In the genomic region with DNA sequence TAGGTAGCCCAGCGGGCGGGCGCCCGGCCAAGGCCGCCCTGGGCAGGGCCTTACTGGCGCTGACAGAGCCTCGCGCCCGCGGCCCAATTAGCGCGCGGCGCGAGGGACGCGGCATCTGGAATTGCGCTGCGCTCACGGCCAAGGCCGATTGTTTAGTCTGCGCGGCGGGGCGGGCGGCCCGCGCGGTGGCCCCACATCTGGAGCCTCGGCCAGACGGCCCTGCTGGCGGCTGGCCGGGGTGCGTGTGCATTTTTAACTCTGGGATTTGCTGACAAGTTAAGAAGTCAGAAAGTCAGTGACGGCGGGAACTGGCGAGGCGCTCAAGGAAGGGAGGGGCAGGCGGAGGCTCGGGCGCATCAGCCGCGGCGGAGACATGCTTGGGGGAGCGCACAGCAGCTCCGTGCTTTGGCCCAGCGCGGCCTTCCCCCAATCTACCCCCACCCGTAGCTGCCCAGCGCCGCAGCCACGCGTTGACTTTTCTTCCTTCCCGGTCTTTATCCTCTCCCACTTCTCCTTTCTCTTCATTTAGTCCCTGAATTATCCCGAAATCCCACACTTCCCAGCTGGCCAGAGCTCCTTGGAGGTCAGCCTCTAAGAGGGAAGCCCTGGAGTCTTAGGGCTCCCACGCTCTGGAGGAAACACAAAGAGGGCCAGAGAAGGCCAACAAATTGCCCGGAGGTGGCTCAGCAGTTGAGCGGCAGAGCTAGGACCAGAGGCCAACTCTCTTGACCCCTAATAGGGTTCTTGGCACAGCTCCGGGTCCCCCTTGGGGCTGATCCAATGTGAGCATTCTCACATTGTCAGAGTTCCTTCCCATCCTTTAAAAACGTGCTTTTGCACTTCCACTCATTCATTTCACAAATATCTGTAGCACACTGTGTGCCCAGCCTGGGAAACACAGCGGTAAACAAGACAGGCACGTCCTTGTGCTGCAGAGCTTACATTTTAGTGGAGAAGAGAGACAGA, we compare ENCODE assay signal across 8 cellular contexts. TPM values are rescaled to one million over a fixed set of nuclear protein-coding genes. Genes with fewer than 3 reads are reported as not detected.
DNase-seq lines count a peak whose midpoint lies in the region; ATAC-seq and TF ChIP-seq lines count a peak whose summit lies in the region.

No MANE protein-coding gene starts in this region.

- H3K27ac Mint-ChIP-seq in WTC11, result no peak overlapping the region
- H3K27ac Mint-ChIP-seq in glutamatergic neuron (ENCODE audit: unreplicated experiment), result no peak overlapping the region

- H3K4me1 Mint-ChIP-seq in WTC11, result peaks cover 29% of the 10 kb centered on the region
- peaks cover 11% of the 10 kb centered on the region for H3K4me1 Mint-ChIP-seq in glutamatergic neuron (ENCODE audit: low read depth, unreplicated experiment)

- TF ChIP-seq CTCF in WTC11 (IDR thresholded peaks at IDR 0.05) (no peak), glutamatergic neuron (IDR thresholded peaks at IDR 0.05; ENCODE audit: partially characterized antibody, unreplicated experiment) (no peak)

- no peaks in the 10 kb centered on the region for H3K9me3 ChIP-seq in neuron (ENCODE audit: low read length)

- H3K4me3 Mint-ChIP-seq in WTC11, result peak overlapping the region; percentile 64
- peak overlapping the region; percentile 53 for H3K4me3 Mint-ChIP-seq in glutamatergic neuron (ENCODE audit: unreplicated experiment)

- H3K36me3 Mint-ChIP-seq in WTC11 (no peaks in the 10 kb centered on the region), glutamatergic neuron (ENCODE audit: unreplicated experiment) (no peaks in the 10 kb centered on the region)

- ATAC-seq in HG02852 (IDR thresholded peaks at IDR 0.05; ENCODE audit: unreplicated experiment), result peak; percentile 75
- ATAC-seq in WTC11, result peak; percentile 35

- peaks cover 26% of the 10 kb centered on the region for H3K4me1 ChIP-seq in neuron (ENCODE audit: insufficient read depth, low read length)

- no peaks in the 10 kb centered on the region for H3K9me3 Mint-ChIP-seq in WTC11
- H3K9me3 Mint-ChIP-seq in glutamatergic neuron (ENCODE audit: unreplicated experiment), result peaks cover 6% of the 10 kb centered on the region

- peaks cover 92% of the 10 kb centered on the region for H3K27me3 Mint-ChIP-seq in WTC11 (ENCODE audit: low read depth)
- peaks cover 19% of the 10 kb centered on the region for H3K27me3 Mint-ChIP-seq in glutamatergic neuron (ENCODE audit: unreplicated experiment)

- H3K36me3 ChIP-seq in neuron (ENCODE audit: insufficient read depth, low read length), result no peaks in the 10 kb centered on the region

- CTCF ChIA-PET in WTC11 (lab: Charles Lee), result interaction anchor here (0.6 to 2.4 kb wide), 11 partner anchors 10 to 654 kb away, joined by 3 to 13 read pairs (median 4); no protein-coding TSS in a partner anchor

- DNase-seq in NCI-H1436 (lab: John Stamatoyannopoulos, UW) (peak; percentile 48), NCI-H1436 treated with DMSO at 0.1 percent for 48 hours (lab: John Stamatoyannopoulos, UW) (no peak), WTC11 (ENCODE audit: low spot score) (peak; percentile 61), glutamatergic neuron (peak; percentile 38), NCI-H345 (lab: John Stamatoyannopoulos, UW) (no peak)
- no peak for DNase-seq in central memory CD4-positive, alpha-beta T cell

- peak overlapping the region; percentile 15 for H2AFZ ChIP-seq in neuron (ENCODE audit: low read depth, low read length)

- peaks cover 33% of the 10 kb centered on the region for H3K27me3 ChIP-seq in neuron (ENCODE audit: insufficient read depth, low read length)

- POLR2A ChIA-PET in WTC11 (lab: Charles Lee), result no interaction called here

- peak overlapping the region; percentile 29 for H3K4me3 ChIP-seq in neuron (ENCODE audit: low read length)

TF ChIP-seq in WTC11, 78 proteins besides CTCF, POLR2A, EP300 and RAD21:
- TF ChIP-seq E2F5 (CRISPR knock-in tag; IDR thresholded peaks at IDR 0.05) (0 out of 2 replicates have a peak, but pooled peaks have one; percentile 23), TEAD1 (CRISPR knock-in tag; IDR thresholded peaks at IDR 0.05) (no peak)
- TF ChIP-seq, protein P1, sequence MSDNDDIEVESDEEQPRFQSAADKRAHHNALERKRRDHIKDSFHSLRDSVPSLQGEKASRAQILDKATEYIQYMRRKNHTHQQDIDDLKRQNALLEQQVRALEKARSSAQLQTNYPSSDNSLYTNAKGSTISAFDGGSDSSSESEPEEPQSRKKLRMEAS (CRISPR knock-in tag; IDR thresholded peaks at IDR 0.05), result peak; percentile 37; the same call in 1 of the 2 replicates

RNA-seq across cellular contexts. Expression of gene FOXP4, which starts 40.8 kb away (rescaled TPM):
- 19.5 to 36.6 TPM (median 19.8 TPM) in 3 replicates for total RNA-seq in WTC11 (2021)
- 27.9 TPM for total RNA-seq in glutamatergic neuron (ENCODE audit: unreplicated experiment)

Comparison
In these comparisons a context has a peak if more than half of its experiments do, and no peak if none do; other contexts are left out.
1. DNase-seq: peak in NCI-H1436 (single experiment), WTC11 (single experiment) and glutamatergic neuron (single experiment); none in NCI-H1436 treated with DMSO at 0.1 percent for 48 hours (single experiment), central memory CD4-positive, alpha-beta T cell (single experiment) and NCI-H345 (single experiment).